Comparison of ENCODE assay signal across 8 cellular contexts in the genomic region with DNA sequence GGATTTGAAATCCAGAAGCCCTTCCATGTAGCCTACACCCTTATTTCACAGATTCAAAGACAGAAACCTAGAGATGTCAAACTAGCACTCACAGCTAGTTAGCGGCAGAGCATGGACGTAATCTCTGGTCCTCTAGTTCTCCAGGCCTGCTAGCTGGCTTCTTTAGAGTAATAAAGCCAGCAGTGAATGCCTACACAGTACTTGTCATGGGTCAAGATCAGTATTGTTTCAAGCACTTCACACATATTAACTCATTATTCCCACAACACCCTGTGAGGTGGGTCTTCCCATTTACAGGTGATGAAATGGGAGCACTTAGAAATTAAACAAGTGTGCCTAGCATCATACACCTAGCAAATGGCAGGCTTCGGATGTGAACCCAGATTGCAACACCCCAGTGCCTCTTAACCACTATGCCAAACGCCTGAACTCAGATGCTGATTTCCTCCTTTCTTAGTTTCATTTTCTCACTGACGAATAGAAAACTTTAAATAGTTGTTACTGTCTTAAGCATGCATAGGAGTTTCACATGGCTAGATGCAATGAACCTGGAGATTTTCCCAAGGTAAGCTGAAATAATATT. TPM values are rescaled to one million over a fixed set of nuclear protein-coding genes. Genes with fewer than 3 reads are reported as not detected.
DNase-seq lines count a peak whose midpoint lies in the region; ATAC-seq, FAIRE-seq and TF ChIP-seq lines count a peak whose summit lies in the region.

No MANE protein-coding gene starts in this region.

- peak overlapping the region; percentile 73 for H3K4me3 Mint-ChIP-seq in activated naive CD4-positive, alpha-beta T cell treated with anti-CD3 and anti-CD28 coated beads for 36 hours

- CTCF ChIA-PET in activated naive CD4-positive, alpha-beta T cell treated with anti-CD3 and anti-CD28 coated beads for 36 hours (lab: Charles Lee): no interaction called here

- H3K27me3 ChIP-seq in HL-60 (ENCODE audit: insufficient read depth, poor library complexity, severe bottlenecking) (no peaks in the 10 kb centered on the region), thoracic aorta (replicated peaks; ENCODE audit: insufficient read depth) (no peaks in the 10 kb centered on the region), heart right ventricle (no peaks in the 10 kb centered on the region)

- TF ChIP-seq CTCF in GM12864 (IDR thresholded peaks at IDR 0.05; ENCODE audit: low read depth, low read length, missing control alignments): no peak
- TF ChIP-seq CTCF in HL-60 (IDR thresholded peaks at IDR 0.05; ENCODE audit: insufficient read depth, low read length): no peak
- no peak for TF ChIP-seq CTCF in thoracic aorta (IDR thresholded peaks at IDR 0.05)
- no peak for TF ChIP-seq CTCF in heart right ventricle (IDR thresholded peaks at IDR 0.05)

- no peak for FAIRE-seq in H54 (lab: Jason Lieb, UNC)

- no peaks in the 10 kb centered on the region for H3K9me3 ChIP-seq in thoracic aorta
- no peaks in the 10 kb centered on the region for H3K9me3 ChIP-seq in heart right ventricle

- H3K4me3 ChIP-seq in GM12864 (ENCODE audit: low read depth, low read length) (peak overlapping the region; percentile 25; the same call in 1 of the 2 replicates), HL-60 (replicated peaks; ENCODE audit: insufficient read depth, low read length) (peak overlapping the region; percentile 22), thoracic aorta (peak overlapping the region; percentile 63), heart right ventricle (peak overlapping the region in 1 of 10 donors; percentile 29)

- intact Hi-C loops in activated naive CD4-positive, alpha-beta T cell treated with anti-CD3 and anti-CD28 coated beads for 36 hours (cut with micrococcal nuclease): loop anchor here (1.0 kb wide), 2 partner anchors 14 to 73 kb away; no protein-coding TSS in a partner anchor
- intact Hi-C loops in heart right ventricle (cut with DNase I): no loop called here

- H3K27ac ChIP-seq in HL-60 (replicated peaks) (peak overlapping the region; percentile 12; the same call in 1 of the 2 replicates), thoracic aorta (no peak overlapping the region), heart right ventricle (peak overlapping the region in 1 of 10 donors; percentile 11)

- H3K4me1 Mint-ChIP-seq in activated naive CD4-positive, alpha-beta T cell treated with anti-CD3 and anti-CD28 coated beads for 36 hours (ENCODE audit: low read depth): peaks cover 22% of the 10 kb centered on the region

- 63 to 64% methylated on average over 5 of the region's 5 CpGs for WGBS in heart right ventricle, 2 donors

- no peaks in the 10 kb centered on the region for H3K36me3 Mint-ChIP-seq in activated naive CD4-positive, alpha-beta T cell treated with anti-CD3 and anti-CD28 coated beads for 36 hours (ENCODE audit: low read depth)

- peak overlapping the region; percentile 56 for H3K27ac Mint-ChIP-seq in activated naive CD4-positive, alpha-beta T cell treated with anti-CD3 and anti-CD28 coated beads for 36 hours

- no peaks in the 10 kb centered on the region for H3K9me3 Mint-ChIP-seq in activated naive CD4-positive, alpha-beta T cell treated with anti-CD3 and anti-CD28 coated beads for 36 hours

- no peak for TF ChIP-seq POLR2A in H54 (IDR thresholded peaks at IDR 0.05; ENCODE audit: low read depth, low read length)

- no peak for DNase-seq in GM12864 (ENCODE audit: low read depth)
- DNase-seq in HL-60 (ENCODE audit: low read depth in 1 of 2, low spot score in 1 of 2): peak in 1 of 2 experiments; percentile 73
- peak; percentile 64 for DNase-seq in activated naive CD4-positive, alpha-beta T cell treated with anti-CD3 and anti-CD28 coated beads for 36 hours
- no peak for DNase-seq in thoracic aorta (ENCODE audit: low spot score)
- DNase-seq in heart right ventricle: no peak
- no peak for DNase-seq in NCI-H146 (lab: John Stamatoyannopoulos, UW)
- no peak for DNase-seq in H54 (ENCODE audit: insufficient read length, low spot score)

- H3K4me1 ChIP-seq in thoracic aorta (ENCODE audit: control insufficient read depth in 1 of 2, low read depth in 2 of 2): peaks cover 2 to 4% of the 10 kb centered on the region in 2 donors
- peaks cover 0 to 12% (median 0%) of the 10 kb centered on the region in 9 donors for H3K4me1 ChIP-seq in heart right ventricle

- H3K36me3 ChIP-seq in thoracic aorta: no peaks in the 10 kb centered on the region
- no peaks in the 10 kb centered on the region for H3K36me3 ChIP-seq in heart right ventricle

- ATAC-seq in GM21447 (IDR thresholded peaks at IDR 0.05; ENCODE audit: unreplicated experiment) (peak; percentile 97), thoracic aorta (ENCODE audit: insufficient number of reproducible peaks, low FRiP score, low read depth) (no peak), heart right ventricle (no peak)

- H3K27me3 Mint-ChIP-seq in activated naive CD4-positive, alpha-beta T cell treated with anti-CD3 and anti-CD28 coated beads for 36 hours (ENCODE audit: low read depth): no peaks in the 10 kb centered on the region

RNA-seq across cellular contexts. Expression of gene ZBTB14, which starts 14.5 kb away (rescaled TPM):
- 10 to 100 TPM; 21.0 to 22.0 TPM for total RNA-seq in activated naive CD4-positive, alpha-beta T cell treated with anti-CD3 and anti-CD28 coated beads for 36 hours
- total RNA-seq in thoracic aorta (1 to 10 TPM; 6.1 to 8.4 TPM), heart right ventricle (1 to 10 TPM; 5.3 to 8.6 (median 7.1) TPM)
- 1 to 10 TPM; 3.7 to 4.0 TPM for polyA plus RNA-seq in heart right ventricle
